ENCODE assay signal across 1 cellular context in genomic region chr14:60734465-60735242, GRCh38.
TF ChIP-seq lines count a peak whose summit lies in the region.

MNAT1 (plus strand) TSS chr14:60734761; CDS start chr14:60734863, 102 bp downstream.

TF ChIP-seq in K562, 482 proteins besides CTCF, POLR2A, EP300 and RAD21 (continued from another document and continues in another):
- no peak for TF ChIP-seq ZBTB12 (CRISPR knock-in tag; IDR thresholded peaks at IDR 0.05)
- no peak for TF ChIP-seq ZSCAN29 (IDR thresholded peaks at IDR 0.05)
- TF ChIP-seq MITF (IDR thresholded peaks at IDR 0.05): no peak
- TF ChIP-seq STAT5A (IDR thresholded peaks at IDR 0.05; ENCODE audit: borderline replicate concordance, low read length): no peak
- TF ChIP-seq AFF4 (CRISPR knock-in tag; IDR thresholded peaks at IDR 0.05): no peak
- no peak for TF ChIP-seq FUS (optimal IDR thresholded peaks at IDR 0.05; ENCODE audit: low read depth, low read length)
- TF ChIP-seq SP1 (CRISPR knock-in tag; IDR thresholded peaks at IDR 0.05): peak; percentile 39; the same call in 1 of the 2 replicates
- no peak for TF ChIP-seq SP2 (IDR thresholded peaks at IDR 0.05; ENCODE audit: extremely low read depth, low read depth, low read length, poor library complexity, severe bottlenecking)
- peak; percentile 62 for TF ChIP-seq EP400 (IDR thresholded peaks at IDR 0.05)
- no peak for TF ChIP-seq ZNF121 (CRISPR knock-in tag; conservative IDR thresholded peaks at IDR 0.05)
- no peak for TF ChIP-seq CREB3 (tag; conservative IDR thresholded peaks at IDR 0.05; ENCODE audit: low read depth)
- no peak for TF ChIP-seq HIVEP1 (CRISPR knock-in tag; IDR thresholded peaks at IDR 0.05)
- no peak for TF ChIP-seq RERE (CRISPR knock-in tag; IDR thresholded peaks at IDR 0.05; ENCODE audit: borderline replicate concordance)
- no peak for TF ChIP-seq ADNP (tag; IDR thresholded peaks at IDR 0.05)
- TF ChIP-seq TEAD2 (tag; IDR thresholded peaks at IDR 0.05): no peak
- no peak for TF ChIP-seq STAT5B (CRISPR knock-in tag; IDR thresholded peaks at IDR 0.05)
- TF ChIP-seq EZH2 (IDR thresholded peaks at IDR 0.05; ENCODE audit: borderline replicate concordance, low read depth, low read length): no peak
- no peak for TF ChIP-seq NUFIP1 (IDR thresholded peaks at IDR 0.05; ENCODE audit: partially characterized antibody)
- TF ChIP-seq CREM (IDR thresholded peaks at IDR 0.05; ENCODE audit: low read depth): peak; percentile 76
- no peak for TF ChIP-seq EWSR1 (IDR thresholded peaks at IDR 0.05; ENCODE audit: borderline replicate concordance, low read depth, partially characterized antibody)
- no peak for TF ChIP-seq MTF1 (CRISPR knock-in tag; IDR thresholded peaks at IDR 0.05; ENCODE audit: borderline replicate concordance)
- TF ChIP-seq KAT2B (IDR thresholded peaks at IDR 0.05; ENCODE audit: low read depth, low read length): no peak
- no peak for TF ChIP-seq BACH1 (tag; IDR thresholded peaks at IDR 0.05)
- no peak for TF ChIP-seq FOXM1 (IDR thresholded peaks at IDR 0.05; ENCODE audit: low read depth)
- TF ChIP-seq FOXM1 (CRISPR knock-in tag; IDR thresholded peaks at IDR 0.05; ENCODE audit: low read depth): no peak
- TF ChIP-seq PHB (CRISPR knock-in tag; IDR thresholded peaks at IDR 0.05): no peak
- TF ChIP-seq ETS2 (tag; IDR thresholded peaks at IDR 0.05; ENCODE audit: borderline replicate concordance, poor library complexity, severe bottlenecking): no peak
- no peak for TF ChIP-seq ZNF699 (CRISPR knock-in tag; IDR thresholded peaks at IDR 0.05; ENCODE audit: insufficient replicate concordance)
- TF ChIP-seq TRIM25 (IDR thresholded peaks at IDR 0.05; ENCODE audit: borderline replicate concordance): no peak
- no peak for TF ChIP-seq U2AF2 (optimal IDR thresholded peaks at IDR 0.05; ENCODE audit: low read depth, low read length)
- no peak for TF ChIP-seq PBX2 (CRISPR knock-in tag; IDR thresholded peaks at IDR 0.05; ENCODE audit: low read depth)
- peak; percentile 55 for TF ChIP-seq PBX2 (tag; conservative IDR thresholded peaks at IDR 0.05; ENCODE audit: low read depth)
- TF ChIP-seq BDP1 (IDR thresholded peaks at IDR 0.05; ENCODE audit: insufficient read depth, insufficient read length): no peak
- no peak for TF ChIP-seq ELF2 (CRISPR knock-in tag; IDR thresholded peaks at IDR 0.05)
- TF ChIP-seq TARDBP (IDR thresholded peaks at IDR 0.05): no peak
- no peak for TF ChIP-seq MTA1 (IDR thresholded peaks at IDR 0.05; ENCODE audit: borderline replicate concordance)
- TF ChIP-seq SPI1 (IDR thresholded peaks at IDR 0.05; ENCODE audit: borderline replicate concordance, low read depth, low read length): no peak
- TF ChIP-seq USF2 (CRISPR knock-in tag; IDR thresholded peaks at IDR 0.05): no peak
- no peak for TF ChIP-seq MXD1 (CRISPR knock-in tag; IDR thresholded peaks at IDR 0.05; ENCODE audit: borderline replicate concordance, poor library complexity, severe bottlenecking)
- no peak for TF ChIP-seq ATF6 (CRISPR knock-in tag; IDR thresholded peaks at IDR 0.05)
- TF ChIP-seq SRF (CRISPR knock-in tag; IDR thresholded peaks at IDR 0.05): no peak
- no peak for TF ChIP-seq NCOA6 (IDR thresholded peaks at IDR 0.05)
- TF ChIP-seq ARID1B (IDR thresholded peaks at IDR 0.05): no peak
- no peak for TF ChIP-seq ZNF197 (CRISPR knock-in tag; IDR thresholded peaks at IDR 0.05; ENCODE audit: low read depth)
